ENCODE assay signal across 24 cellular contexts in genomic region chr13:33766724-33767123, GRCh38. TPM values are rescaled to one million over a fixed set of nuclear protein-coding genes. Genes with fewer than 3 reads are reported as not detected.
DNase-seq lines count a peak whose midpoint lies in the region; ATAC-seq, FAIRE-seq and TF ChIP-seq lines count a peak whose summit lies in the region.
"Had no signal": no experiment of that assay in that cellular context is flagged by ENCODE, and none has a peak within 500 bp of the region (broad histone marks: within the 10 kb centered on the region; RNA-seq: fewer than 3 reads in every experiment).

No MANE protein-coding gene starts in this region.

- no peak overlapping the region for H2BK120ac ChIP-seq in IMR-90 (ENCODE audit: low read depth, low read length)

- TF ChIP-seq EP300 in HepG2 (IDR thresholded peaks at IDR 0.05; ENCODE audit: low read depth in 2 of 2, low read length in 2 of 2) (no peak), HepG2 (CRISPR knock-in tag; IDR thresholded peaks at IDR 0.05; ENCODE audit: borderline replicate concordance) (no peak), K562 (IDR thresholded peaks at IDR 0.05; ENCODE audit: low read length) (no peak)

- H3K4me3 ChIP-seq in HepG2 (replicated peaks in 1 of 3; ENCODE audit: insufficient read depth in 1 of 3, low read depth in 2 of 3, low read length in 3 of 3) (no peak overlapping the region), right lobe of liver (no peak overlapping the region), IMR-90 (ENCODE audit: insufficient read depth, low read depth, low read length) (no peak overlapping the region), K562 (no peak overlapping the region), osteoblast (ENCODE audit: insufficient read depth, low read length) (no peak overlapping the region), spleen (no peak overlapping the region)
- H3K4me3 ChIP-seq: BLaER1 treated with 17β-estradiol and CSF1 and Interleukin-3, amounts not matched to agents 10 nM and 100 nM had no signal

- TF ChIP-seq RAD21 in HepG2 (CRISPR knock-in tag; IDR thresholded peaks at IDR 0.05) = no peak
- no peak for TF ChIP-seq RAD21 in IMR-90 (IDR thresholded peaks at IDR 0.05; ENCODE audit: low read length)
- no peak for TF ChIP-seq RAD21 in K562 (CRISPR knock-in tag; conservative IDR thresholded peaks at IDR 0.05 in 1 of 2, IDR thresholded peaks at IDR 0.05 in 1 of 2)

- H3K9me1 ChIP-seq in IMR-90 (ENCODE audit: insufficient read depth, low read length) (no peaks in the 10 kb centered on the region), K562 (ENCODE audit: control insufficient read depth, insufficient read depth, low read length) (no peaks in the 10 kb centered on the region)

- 78% methylated on average over 2 of the region's 2 CpGs for WGBS in HepG2 (ENCODE audit: low lambda C conversion rate)
- WGBS in right lobe of liver (ENCODE audit: insufficient coverage, low coverage, low lambda C conversion rate, missing lambda C conversion rate) = 100% methylated on average over 2 of the region's 2 CpGs
- WGBS in IMR-90 (ENCODE audit: extremely low coverage in 2 of 2, insufficient read length in 1 of 2), 2 experiments = no CpG with 5 or more reads among the region's 2 CpGs
- WGBS in K562 (ENCODE audit: insufficient coverage, low coverage, missing lambda C conversion rate) = 9% methylated on average over 2 of the region's 2 CpGs
- 93 to 98% (median 98%) methylated on average over 2 of the region's 2 CpGs for WGBS in spleen, 5 donors

- no peak overlapping the region for H2BK5ac ChIP-seq in IMR-90 (ENCODE audit: low read depth, low read length, poor library complexity, severe bottlenecking)

- H3K27me3 ChIP-seq in HepG2 (ENCODE audit: control insufficient read depth in 1 of 2, insufficient read depth in 2 of 2, low read length in 2 of 2) (peaks cover 0 to 2% of the 10 kb centered on the region in 2 experiments; a peak in 1 of 5 replicates), right lobe of liver (no peaks in the 10 kb centered on the region), IMR-90 (ENCODE audit: control insufficient read depth, insufficient read depth, low read length) (peaks cover 3% of the 10 kb centered on the region; the same call in 1 of the 2 replicates), K562 (ENCODE audit: control insufficient read depth in 2 of 2, insufficient read depth in 2 of 2, low read length in 2 of 2) (no peaks in the 10 kb centered on the region), osteoblast (ENCODE audit: insufficient read depth, low read length) (peaks cover 3% of the 10 kb centered on the region), spleen (replicated peaks in 1 of 7) (no peaks in the 10 kb centered on the region)
- H3K27me3 ChIP-seq: BE2C; BLaER1 treated with 17β-estradiol and CSF1 and Interleukin-3, amounts not matched to agents 10 nM and 100 nM had no signal

- no peak for TF ChIP-seq CTCF in HepG2 (CRISPR knock-in tag; IDR thresholded peaks at IDR 0.05)
- no peak for TF ChIP-seq CTCF in right lobe of liver (IDR thresholded peaks at IDR 0.05)
- no peak for TF ChIP-seq CTCF in IMR-90 (conservative IDR thresholded peaks at IDR 0.05; ENCODE audit: low read depth, low read length)
- no peak for TF ChIP-seq CTCF in K562 (IDR thresholded peaks at IDR 0.05 in 2 of 3, conservative IDR thresholded peaks at IDR 0.05 in 1 of 3; ENCODE audit: insufficient read depth in 2 of 3, low read depth in 1 of 3, low read length in 3 of 3)
- TF ChIP-seq CTCF in osteoblast (IDR thresholded peaks at IDR 0.05; ENCODE audit: extremely low read depth, low read depth, low read length) = no peak
- TF ChIP-seq CTCF in spleen (IDR thresholded peaks at IDR 0.05 in 8 of 11, conservative IDR thresholded peaks at IDR 0.05 in 3 of 11) = no peak

- DNase-seq in HepG2 (ENCODE audit: low spot score) (no peak), right lobe of liver (no peak), IMR-90 (no peak), K562 (ENCODE audit: extremely low read depth in 1 of 4, low spot score in 3 of 4) (no peak), osteoblast (ENCODE audit: insufficient read length, low spot score, missing footprints) (no peak), spleen (no peak)
- DNase-seq: ACHN; AML-193; BE2C; CD4-positive, alpha-beta T cell; CD8-positive, alpha-beta memory T cell; DMS 273 treated with DMSO at 0.1 percent for 48 hours; DMS79; EL; GF-D8; H7; HCEC 1CT had no signal

- H3K36me3 ChIP-seq in HepG2 (replicated peaks in 1 of 2; ENCODE audit: control insufficient read depth in 1 of 2, insufficient read depth in 2 of 2, low read length in 2 of 2) (no peaks in the 10 kb centered on the region), right lobe of liver (no peaks in the 10 kb centered on the region), IMR-90 (ENCODE audit: control insufficient read depth, insufficient read depth, low read length) (no peaks in the 10 kb centered on the region), K562 (ENCODE audit: control insufficient read depth, insufficient read depth, low read length) (no peaks in the 10 kb centered on the region), osteoblast (ENCODE audit: insufficient read depth, low read length) (no peaks in the 10 kb centered on the region), spleen (no peaks in the 10 kb centered on the region)
- H3K36me3 ChIP-seq: BE2C; BLaER1 treated with 17β-estradiol and CSF1 and Interleukin-3, amounts not matched to agents 10 nM and 100 nM had no signal

- FAIRE-seq in HepG2 (lab: Jason Lieb, UNC) (no peak), K562 (lab: Jason Lieb, UNC) (no peak)
- FAIRE-seq: A204.1, D721Med, GM12891, H1 had no signal

- H3K4me1 ChIP-seq in HepG2 (ENCODE audit: insufficient read depth, low read length) (peaks cover 1% of the 10 kb centered on the region; the same call in 1 of the 2 replicates), right lobe of liver (no peaks in the 10 kb centered on the region), IMR-90 (ENCODE audit: control insufficient read depth, insufficient read depth, low read length) (no peaks in the 10 kb centered on the region), K562 (replicated peaks in 1 of 2; ENCODE audit: control insufficient read depth in 2 of 2, insufficient read depth in 2 of 2, low read length in 2 of 2) (no peaks in the 10 kb centered on the region), osteoblast (ENCODE audit: insufficient read depth, low read length) (peaks cover 3% of the 10 kb centered on the region), spleen (no peaks in the 10 kb centered on the region)
- H3K4me1 ChIP-seq: BE2C; BLaER1 treated with 17β-estradiol and CSF1 and Interleukin-3, amounts not matched to agents 10 nM and 100 nM had no signal

- no peak overlapping the region for H4K91ac ChIP-seq in IMR-90 (ENCODE audit: insufficient read depth, low read depth, low read length)

- no peak overlapping the region for H2AFZ ChIP-seq in HepG2 (ENCODE audit: low read length)
- H2AFZ ChIP-seq in IMR-90 (replicated peaks; ENCODE audit: low read length, poor library complexity) = no peak overlapping the region
- H2AFZ ChIP-seq in K562 (ENCODE audit: low read depth, low read length) = no peak overlapping the region
- H2AFZ ChIP-seq in osteoblast (ENCODE audit: low read length) = no peak overlapping the region

- H3K27ac ChIP-seq in HepG2 (ENCODE audit: extremely low read length, insufficient read depth, low read length) = no peak overlapping the region
- H3K27ac ChIP-seq in right lobe of liver = no peak overlapping the region
- H3K27ac ChIP-seq in IMR-90 (ENCODE audit: insufficient read depth, low read length) = no peak overlapping the region
- H3K27ac ChIP-seq in K562 (ENCODE audit: extremely low read depth, low read depth, low read length) = no peak overlapping the region
- H3K27ac ChIP-seq in osteoblast (ENCODE audit: low read depth, low read length) = no peak overlapping the region
- H3K27ac ChIP-seq in spleen = no peak overlapping the region
- H3K27ac ChIP-seq: 22Rv1; BLaER1 treated with 17β-estradiol and CSF1 and Interleukin-3, amounts not matched to agents 10 nM and 100 nM had no signal

- H2BK15ac ChIP-seq in IMR-90 (ENCODE audit: low read depth, low read length) = no peak overlapping the region

- TF ChIP-seq POLR2A in HepG2 (IDR thresholded peaks at IDR 0.05; ENCODE audit: insufficient read depth in 1 of 2, low read depth in 2 of 2, low read length in 2 of 2) = no peak
- no peak for TF ChIP-seq POLR2A in right lobe of liver (IDR thresholded peaks at IDR 0.05)
- no peak for TF ChIP-seq POLR2A in IMR-90 (IDR thresholded peaks at IDR 0.05; ENCODE audit: low read depth, low read length)
- TF ChIP-seq POLR2A in K562 (conservative IDR thresholded peaks at IDR 0.05) = no peak
- TF ChIP-seq POLR2A in spleen (IDR thresholded peaks at IDR 0.05) = no peak

- no peak overlapping the region for H3K23ac ChIP-seq in IMR-90 (ENCODE audit: low read depth, low read length)

- H3K4me2 ChIP-seq in HepG2 (ENCODE audit: low read depth, low read length) (no peak overlapping the region), IMR-90 (ENCODE audit: low read depth, low read length) (no peak overlapping the region), K562 (ENCODE audit: insufficient read depth, low read length) (no peak overlapping the region), osteoblast (ENCODE audit: insufficient read depth, low read length) (no peak overlapping the region)
- H3K4me2 ChIP-seq: BLaER1 treated with 17β-estradiol and CSF1 and Interleukin-3, amounts not matched to agents 10 nM and 100 nM had no signal

- POLR2A ChIA-PET in HepG2 (lab: Yijun Ruan, JAX) = no interaction called here
- POLR2A ChIA-PET in IMR-90 (lab: Charles Lee; ENCODE audit: unreplicated experiment) = no interaction called here
- POLR2A ChIA-PET in K562 (lab: Yijun Ruan, JAX) = no interaction called here

- H2AK9ac ChIP-seq in IMR-90 (replicated peaks; ENCODE audit: low read depth, low read length, poor library complexity) = no peak overlapping the region

- in situ Hi-C loops in HepG2 (cut with HindIII; ENCODE audit: extremely low pct_ligation_motif_present, low pct_unique_long_range_greater_than_20kb) (no loop called here), IMR-90 (cut with MboI; ENCODE audit: low sequenced_read_pairs) (no loop called here), K562 (cut with MboI) (no loop called here)

- no peak overlapping the region for H4K8ac ChIP-seq in IMR-90 (ENCODE audit: low read depth in 2 of 2, low read length in 2 of 2)

- H4K5ac ChIP-seq in IMR-90 (ENCODE audit: low read depth, low read length) = no peak overlapping the region

- H3K4ac ChIP-seq in IMR-90 (ENCODE audit: low read depth, low read length) = no peak overlapping the region

- ATAC-seq in HepG2 (no peak), right lobe of liver (no peak), IMR-90 (ENCODE audit: low read depth) (no peak), K562 (no peak), GM18511 (IDR thresholded peaks at IDR 0.05; ENCODE audit: unreplicated experiment) (no peak)

- intact Hi-C loops in HepG2 (cut with micrococcal nuclease; ENCODE audit: unreplicated experiment) (no loop called here), right lobe of liver (cut with DNase I) (no loop called here), IMR-90 (cut with micrococcal nuclease) (no loop called here), K562 (cut with micrococcal nuclease) (no loop called here), spleen (cut with DNase I; ENCODE audit: low total_unique reads) (no loop called here)

- dilution Hi-C loops in IMR-90 (cut with HindIII; ENCODE audit: low sequenced_read_pairs, unreplicated experiment) = no loop called here

- no peak overlapping the region for H3K56ac ChIP-seq in IMR-90 (ENCODE audit: extremely low read depth, insufficient read depth, low read length)

- H2AK5ac ChIP-seq in IMR-90 (ENCODE audit: low read depth, low read length) = no peak overlapping the region

- H3K18ac ChIP-seq in IMR-90 (ENCODE audit: low read depth, low read length) = no peak overlapping the region

- no peaks in the 10 kb centered on the region for H3K79me1 ChIP-seq in IMR-90 (ENCODE audit: low read depth in 1 of 2, low read length in 2 of 2)

- H2BK20ac ChIP-seq in IMR-90 (ENCODE audit: low read depth, low read length) = no peak overlapping the region

- no peak overlapping the region for H3K14ac ChIP-seq in IMR-90 (replicated peaks; ENCODE audit: low read depth, low read length)

- H3K9me3 ChIP-seq in HepG2 (ENCODE audit: low read length) (no peaks in the 10 kb centered on the region), right lobe of liver (no peaks in the 10 kb centered on the region), IMR-90 (ENCODE audit: control insufficient read depth, insufficient read depth, low read length) (no peaks in the 10 kb centered on the region), K562 (replicated peaks; ENCODE audit: control insufficient read depth, insufficient read depth, low read depth, low read length) (no peaks in the 10 kb centered on the region), osteoblast (ENCODE audit: low read depth, low read length) (no peaks in the 10 kb centered on the region), spleen (no peaks in the 10 kb centered on the region)
- H3K9me3 ChIP-seq: BE2C; BLaER1 treated with 17β-estradiol and CSF1 and Interleukin-3, amounts not matched to agents 10 nM and 100 nM had no signal

- CTCF ChIA-PET in HepG2 (lab: Yijun Ruan, JAX; ENCODE audit: low intra/inter-chr PET ratio, low total read pairs) = no interaction called here
- CTCF ChIA-PET in IMR-90 (lab: Yijun Ruan, JAX) = no interaction called here
- CTCF ChIA-PET in K562 (lab: Yijun Ruan, JAX; ENCODE audit: low intra/inter-chr PET ratio) = no interaction called here

- H3K9ac ChIP-seq in HepG2 (ENCODE audit: insufficient read depth, low read depth, low read length) = no peak overlapping the region
- no peak overlapping the region for H3K9ac ChIP-seq in IMR-90 (ENCODE audit: low read depth, low read length)
- no peak overlapping the region for H3K9ac ChIP-seq in K562 (ENCODE audit: insufficient read depth in 1 of 2, low read depth in 2 of 2, low read length in 2 of 2)
- H3K9ac ChIP-seq: BLaER1 treated with 17β-estradiol and CSF1 and Interleukin-3, amounts not matched to agents 10 nM and 100 nM had no signal

- H3K79me2 ChIP-seq in HepG2 (ENCODE audit: insufficient read depth, low read length) (no peaks in the 10 kb centered on the region), K562 (ENCODE audit: control insufficient read depth, insufficient read depth, low read length) (no peaks in the 10 kb centered on the region), osteoblast (ENCODE audit: insufficient read depth, low read length) (no peaks in the 10 kb centered on the region)

- H4K20me1 ChIP-seq in HepG2 (ENCODE audit: insufficient read depth, low read length) = no peaks in the 10 kb centered on the region
- no peaks in the 10 kb centered on the region for H4K20me1 ChIP-seq in IMR-90 (ENCODE audit: insufficient read depth, low read length)
- no peaks in the 10 kb centered on the region for H4K20me1 ChIP-seq in K562 (replicated peaks; ENCODE audit: control insufficient read depth, insufficient read depth, low read length)
- no peaks in the 10 kb centered on the region for H4K20me1 ChIP-seq in osteoblast (ENCODE audit: insufficient read depth, low read length)
- H4K20me1 ChIP-seq: BLaER1 treated with 17β-estradiol and CSF1 and Interleukin-3, amounts not matched to agents 10 nM and 100 nM had no signal

- no TSS peak for BruUV-seq in HepG2 (replicated peaks; lab: Mats Ljungman, UMichigan)
- BruUV-seq in IMR-90 (replicated peaks; lab: Mats Ljungman, UMichigan) = no TSS peak
- no TSS peak for BruUV-seq in K562 (replicated peaks; lab: Mats Ljungman, UMichigan)

RNA-seq across cellular contexts. Expression of gene RFC3, which starts 51.2 kb away (rescaled TPM):
- total RNA-seq in HepG2 (2016; rRNA removed; fragmentation: Illumina TruSeq; extraction: Trizol) (55.7 and 80.1 TPM in 2 replicates), right lobe of liver (1 to 10 TPM; 1.6 to 10.0 (median 2.4) TPM), IMR-90 (2012; rRNA removed) (12.9 and 15.6 TPM in 2 replicates), K562 (2014; rRNA removed) (28.5 and 31.3 TPM in 2 replicates), K562 (2014; rRNA removed; fragmentation: Illumina TruSeq; extraction: Trizol) (54.0 and 62.7 TPM in 2 replicates), K562 (2015; rRNA removed; fragmentation: Illumina TruSeq; extraction: Trizol) (41.0 and 47.3 TPM in 2 replicates), K562 (2021) (43.1 and 43.6 TPM in 2 replicates), osteoblast (5.3 and 5.4 TPM in 2 replicates), spleen (10 to 100 TPM in 5 of 7 donors, 1 to 10 TPM in 2; 7.3 to 25.7 (median 15.1) TPM)
- total RNA-seq in HepG2 (2016; cell fraction: cytosol; rRNA removed; fragmentation: Illumina TruSeq; extraction: Trizol; ENCODE audit: low read depth) = 9.2 and 9.8 TPM in 2 replicates
- 55.6 and 78.6 TPM in 2 replicates for total RNA-seq in HepG2 (2016; cell fraction: insoluble cytoplasmic fraction; rRNA removed; fragmentation: Illumina TruSeq; extraction: Trizol)
- 17.3 and 19.4 TPM in 2 replicates for total RNA-seq in HepG2 (2016; cell fraction: membrane; rRNA removed; fragmentation: Illumina TruSeq; extraction: Trizol)
- 88.7 and 100 TPM in 2 replicates for total RNA-seq in HepG2 (2016; cell fraction: nucleus; rRNA removed; fragmentation: Illumina TruSeq; extraction: Trizol)
- polyA plus RNA-seq in HepG2 (2011; rRNA removed) (10.3 and 16.0 TPM in 2 replicates), IMR-90 (2012; rRNA removed) (7.8 and 9.8 TPM in 2 replicates), K562 (2011; rRNA removed) (40.1 and 61.0 TPM in 2 replicates), K562 (2014; fragmentation: Illumina TruSeq; extraction: Trizol) (51.9 and 58.6 TPM in 2 replicates), K562 (2014; fragmentation: Nextera tagmentation; extraction: Ambion mirVana) (10 to 100 TPM; 81.4 to 94.0 TPM), K562 (2014; rRNA removed) (47.1 and 48.8 TPM in 2 replicates), spleen (1 to 10 TPM; 3.6 to 8.9 (median 6.0) TPM)
- polyA plus RNA-seq in HepG2 (2011; cell fraction: cytosol; rRNA removed) = 7.9 and 8.1 TPM in 2 replicates
- polyA plus RNA-seq in HepG2 (2011; cell fraction: nucleus; rRNA removed) = 13.3 and 17.4 TPM in 2 replicates
- 9.4 and 21.3 TPM in 2 replicates for polyA plus RNA-seq in HepG2 (2012)
- 3.6 and 3.7 TPM in 2 replicates for polyA plus RNA-seq in HepG2 (2016; cell fraction: cytosol; fragmentation: Illumina TruSeq; extraction: Trizol; ENCODE audit: low read depth)
- polyA plus RNA-seq in HepG2 (2016; cell fraction: insoluble cytoplasmic fraction; fragmentation: Illumina TruSeq; extraction: Trizol; ENCODE audit: low read depth) = 80.2 and 84.4 TPM in 2 replicates
- polyA plus RNA-seq in HepG2 (2016; cell fraction: membrane; fragmentation: Illumina TruSeq; extraction: Trizol; ENCODE audit: low read depth) = 10.4 and 10.6 TPM in 2 replicates
- polyA plus RNA-seq in HepG2 (2016; cell fraction: nucleus; fragmentation: Illumina TruSeq; extraction: Trizol; ENCODE audit: insufficient read depth, low read depth) = 46.4 and 49.2 TPM in 2 replicates
- polyA minus RNA-seq in HepG2 (2011; rRNA and poly(A)+ RNA removed; ENCODE audit: low replicate concordance) = 12.9 and 24.6 TPM in 2 replicates
- 10.2 and 17.7 TPM in 2 replicates for polyA minus RNA-seq in HepG2 (2011; cell fraction: cytosol; rRNA and poly(A)+ RNA removed)
- polyA minus RNA-seq in HepG2 (2011; cell fraction: nucleus; rRNA and poly(A)+ RNA removed) = 89.3 and 136 TPM in 2 replicates
- polyA plus RNA-seq in IMR-90 (2012; cell fraction: cytosol; rRNA removed) = 1.3 and 3.8 TPM in 2 replicates
- 0.72 and 4.9 TPM in 2 replicates for polyA plus RNA-seq in IMR-90 (2012; cell fraction: nucleus; rRNA removed; ENCODE audit: low replicate concordance)
- total RNA-seq in K562 (2011; cell fraction: chromatin; rRNA removed; ENCODE audit: low replicate concordance) = 22.3 and 63.4 TPM in 2 replicates
- total RNA-seq in K562 (2011; cell fraction: nucleolus; rRNA removed) = 15.0 and 17.4 TPM in 2 replicates
- 29.3 and 43.4 TPM in 2 replicates for total RNA-seq in K562 (2011; cell fraction: nucleoplasm; rRNA removed)
- polyA plus RNA-seq in K562 (2011; cell fraction: cytosol; rRNA removed) = 11.9 and 23.2 TPM in 2 replicates
- 30.8 and 38.8 TPM in 2 replicates for polyA plus RNA-seq in K562 (2011; cell fraction: nucleus; rRNA removed)
- polyA plus RNA-seq in K562 (2012) = 27.9 and 33.5 TPM in 2 replicates
- 48.2 and 49.2 TPM in 2 replicates for polyA minus RNA-seq in K562 (2011; rRNA and poly(A)+ RNA removed)
- polyA minus RNA-seq in K562 (2011; cell fraction: cytosol; rRNA and poly(A)+ RNA removed) = 17.3 and 18.5 TPM in 2 replicates
- polyA minus RNA-seq in K562 (2011; cell fraction: nucleus; rRNA and poly(A)+ RNA removed) = 46.3 and 78.1 TPM in 2 replicates

Comparison
In these comparisons a context has a peak if more than half of its experiments do, and no peak if none do; other contexts are left out.
1. Of the 241 proteins assayed by ChIP-seq in both HepG2 and K562: peak only in HepG2: MAFF and MAFK; only in K562: none; in both: none; in neither: 239.